8 cellular contexts compared by ENCODE assay signal in the genomic region with DNA sequence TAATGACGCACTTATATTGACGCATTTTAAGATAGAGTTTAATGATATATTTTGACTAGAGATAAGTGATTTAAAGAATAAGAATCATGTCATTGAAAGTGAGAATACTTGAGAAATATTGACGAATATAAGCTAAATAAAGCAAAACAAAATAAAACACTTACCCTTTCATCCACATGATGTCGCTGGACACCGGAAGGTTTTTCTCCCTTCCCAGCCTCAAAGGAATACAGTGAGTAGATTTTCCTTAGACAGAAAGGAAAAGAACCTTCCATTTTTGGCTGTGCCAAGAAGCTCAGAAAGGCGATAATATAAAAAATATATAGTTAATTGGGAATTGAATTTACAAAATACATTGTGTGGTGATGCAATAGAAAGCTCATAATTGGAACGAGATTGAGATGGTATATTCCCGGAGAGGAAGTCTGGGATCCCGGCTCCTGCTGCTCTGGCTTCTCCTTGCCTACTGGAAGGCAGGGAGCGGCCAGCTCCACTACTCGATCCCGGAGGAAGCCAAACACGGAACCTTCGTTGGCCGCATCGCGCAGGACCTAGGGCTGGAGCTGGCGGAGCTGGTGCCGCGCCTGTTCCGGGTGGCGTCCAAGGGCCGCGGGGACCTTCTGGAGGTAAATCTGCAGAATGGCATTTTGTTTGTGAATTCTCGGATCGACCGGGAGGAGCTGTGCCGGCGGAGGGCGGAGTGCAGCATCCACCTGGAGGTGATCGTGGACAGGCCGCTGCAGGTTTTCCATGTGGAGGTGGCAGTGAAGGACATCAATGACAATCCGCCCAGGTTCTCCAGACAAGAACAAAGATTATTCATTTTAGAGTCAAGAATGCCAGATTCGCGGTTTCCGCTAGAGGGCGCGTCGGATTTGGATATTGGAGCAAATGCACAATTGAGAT. TPM values are rescaled to one million over a fixed set of nuclear protein-coding genes. Genes with fewer than 3 reads are reported as not detected.
DNase-seq lines count a peak whose midpoint lies in the region; ATAC-seq, FAIRE-seq and TF ChIP-seq lines count a peak whose summit lies in the region.

A gene (plus strand): TSS at position 239 of the 906 bp plus-strand sequence.

- H3K27me3 Mint-ChIP-seq in stimulated activated naive CD8-positive, alpha-beta T cell treated with anti-CD3 and anti-CD28 coated beads, Interleukin-15, amount 100 ng/mL, for 72 hours = peaks cover 6% of the 10 kb centered on the region

- H3K4me1 Mint-ChIP-seq in stimulated activated naive CD8-positive, alpha-beta T cell treated with anti-CD3 and anti-CD28 coated beads, Interleukin-15, amount 100 ng/mL, for 72 hours = no peaks in the 10 kb centered on the region

- no peak within 1 kb of the TSS for H3K4me3 ChIP-seq in fibroblast of the aortic adventitia (ENCODE audit: low read depth, low read length)

- peaks cover 0 to 7% of the 10 kb centered on the region in 2 donors for H3K9me3 Mint-ChIP-seq in stimulated activated naive CD8-positive, alpha-beta T cell treated with anti-CD3 and anti-CD28 coated beads, Interleukin-15, amount 100 ng/mL, for 72 hours

- DNase-seq in stimulated activated naive CD8-positive, alpha-beta T cell treated with anti-CD3 and anti-CD28 coated beads, Interleukin-15, Interleukin-2, amounts not matched to agents 100 U/mL and 50 U/mL, for 24 hours = peak; percentile 45
- no peak for DNase-seq in stimulated activated naive CD8-positive, alpha-beta T cell treated with anti-CD3 and anti-CD28 coated beads, Interleukin-15, amount 100 ng/mL, for 72 hours
- DNase-seq in RPMI8226 (peak; percentile 60), fibroblast of the aortic adventitia (ENCODE audit: low read depth) (no peak), urothelium cell line (ENCODE audit: low spot score) (peak; percentile 47), SHP77 treated with DMSO at 0.1 percent for 48 hours (lab: John Stamatoyannopoulos, UW) (no peak), T-helper 9 cell (no peak)

- TF ChIP-seq CTCF in fibroblast of the aortic adventitia (IDR thresholded peaks at IDR 0.05; ENCODE audit: insufficient read depth, low read length) = peak; percentile 33

- no peak within 1 kb of the TSS for H3K27ac Mint-ChIP-seq in stimulated activated naive CD8-positive, alpha-beta T cell treated with anti-CD3 and anti-CD28 coated beads, Interleukin-15, amount 100 ng/mL, for 72 hours

- no peak for ATAC-seq in stimulated activated naive CD8-positive, alpha-beta T cell treated with anti-CD3 and anti-CD28 coated beads, Interleukin-15, Interleukin-2, amounts not matched to agents 100 U/mL and 50 U/mL, for 24 hours
- ATAC-seq in stimulated activated naive CD8-positive, alpha-beta T cell treated with anti-CD3 and anti-CD28 coated beads, Interleukin-15, amount 100 ng/mL, for 72 hours = no peak
- ATAC-seq in HG03135 (IDR thresholded peaks at IDR 0.05; ENCODE audit: unreplicated experiment) = no peak

- FAIRE-seq in urothelium cell line (lab: Jason Lieb, UNC) = no peak

- H3K4me3 Mint-ChIP-seq in stimulated activated naive CD8-positive, alpha-beta T cell treated with anti-CD3 and anti-CD28 coated beads, Interleukin-15, amount 100 ng/mL, for 72 hours = no peak within 1 kb of the TSS

RNA-seq across cellular contexts. Expression of the gene that starts here (rescaled TPM):
- total RNA-seq in fibroblast of the aortic adventitia (ENCODE audit: low replicate concordance) = 0.08 and 0.09 TPM in 2 replicates

Comparison
In these comparisons a context has a peak if more than half of its experiments do, and no peak if none do; other contexts are left out.
1. DNase-seq: peak in stimulated activated naive CD8-positive, alpha-beta T cell treated with anti-CD3 and anti-CD28 coated beads, Interleukin-15, Interleukin-2, amounts not matched to agents 100 U/mL and 50 U/mL, for 24 hours (single experiment), RPMI8226 (single experiment) and urothelium cell line (single experiment); none in stimulated activated naive CD8-positive, alpha-beta T cell treated with anti-CD3 and anti-CD28 coated beads, Interleukin-15, amount 100 ng/mL, for 72 hours (0 of 2), fibroblast of the aortic adventitia (single experiment), SHP77 treated with DMSO at 0.1 percent for 48 hours (single experiment) and T-helper 9 cell (single experiment).